In genomic region chr2:110101911-110102774, GRCh38 we compare ENCODE assay signal across 8 cellular contexts. TPM values are rescaled to one million over a fixed set of nuclear protein-coding genes. Genes with fewer than 3 reads are reported as not detected.
DNase-seq lines count a peak whose midpoint lies in the region; ATAC-seq and TF ChIP-seq lines count a peak whose summit lies in the region.

No MANE protein-coding gene starts in this region.

- H3K27me3 ChIP-seq in adrenal gland: no peaks in the 10 kb centered on the region
- H3K27me3 ChIP-seq in skeletal muscle tissue (ENCODE audit: control insufficient read depth in 3 of 3, insufficient read depth in 3 of 3, low read length in 3 of 3): peaks cover 2 to 6% (median 2%) of the 10 kb centered on the region in 3 donors
- H3K27me3 ChIP-seq in CD4-positive, alpha-beta memory T cell (ENCODE audit: insufficient read depth, low read length): no peaks in the 10 kb centered on the region

- peak overlapping the region in 1 of 3 donors; percentile 27 for H3K9ac ChIP-seq in skeletal muscle tissue (ENCODE audit: low read depth in 1 of 3, low read length in 3 of 3)

- H3K27me3 Mint-ChIP-seq in CD4-positive, alpha-beta memory T cell: peaks cover 20 to 34% of the 10 kb centered on the region in 2 donors

- H3K9me3 Mint-ChIP-seq in CD4-positive, alpha-beta memory T cell: peaks cover 0 to 6% (median 0%) of the 10 kb centered on the region in 8 donors

- POLR2A ChIA-PET in CD4-positive, alpha-beta memory T cell (lab: Charles Lee; ENCODE audit: partially characterized antibody): no interaction called here

- 11 to 67% (median 52%) methylated on average over 4 to 9 of the region's 9 CpGs for WGBS in adrenal gland, 4 donors

- H3K27ac ChIP-seq in adrenal gland: peak overlapping the region; percentile 60 to 96 (median 82)
- peak overlapping the region; percentile 83 for H3K27ac ChIP-seq in skeletal muscle tissue (ENCODE audit: low read depth, low read length)
- no peak overlapping the region for H3K27ac ChIP-seq in CD4-positive, alpha-beta memory T cell (ENCODE audit: low read depth, low read length)

- H3K9me3 ChIP-seq in adrenal gland (replicated peaks in 1 of 3): no peaks in the 10 kb centered on the region
- no peaks in the 10 kb centered on the region for H3K9me3 ChIP-seq in skeletal muscle tissue (ENCODE audit: control insufficient read depth in 3 of 3, low read length in 3 of 3)
- H3K9me3 ChIP-seq in CD4-positive, alpha-beta memory T cell (ENCODE audit: control insufficient read depth in 1 of 2, low read length in 2 of 2): no peaks in the 10 kb centered on the region

- no peaks in the 10 kb centered on the region for H3K36me3 Mint-ChIP-seq in CD4-positive, alpha-beta memory T cell

- H3K36me3 ChIP-seq in adrenal gland (replicated peaks in 1 of 2) (no peaks in the 10 kb centered on the region), skeletal muscle tissue (ENCODE audit: control insufficient read depth in 3 of 3, insufficient read depth in 3 of 3, low read length in 3 of 3) (peaks cover 0 to 2% (median 0%) of the 10 kb centered on the region in 3 donors)
- H3K36me3 ChIP-seq in CD4-positive, alpha-beta memory T cell (ENCODE audit: insufficient read depth, low read length): no peaks in the 10 kb centered on the region

- no peak for ATAC-seq in left ventricle myocardium superior
- no peak for ATAC-seq in GM19328 (IDR thresholded peaks at IDR 0.05; ENCODE audit: unreplicated experiment)

- peaks cover 0 to 1% (median under 1%) of the 10 kb centered on the region in 4 donors for H3K4me1 Mint-ChIP-seq in CD4-positive, alpha-beta memory T cell

- DNase-seq in HCEC 1CT (peak; percentile 50), adrenal gland (peak in 2 of 7 donors; percentile 47 to 49), left ventricle myocardium superior (peak; percentile 36), NCI-H2196 (lab: John Stamatoyannopoulos, UW; ENCODE audit: unreplicated experiment) (no peak), medulla oblongata (ENCODE audit: extremely low spot score) (no peak)
- no peak for DNase-seq in CD4-positive, alpha-beta memory T cell

- CTCF ChIA-PET in CD4-positive, alpha-beta memory T cell (lab: Charles Lee; ENCODE audit: partially characterized antibody): no interaction called here

- H3K4me1 ChIP-seq in adrenal gland (replicated peaks in 1 of 2) (peaks cover 6 to 16% of the 10 kb centered on the region in 2 donors), skeletal muscle tissue (ENCODE audit: control insufficient read depth in 3 of 3, insufficient read depth in 3 of 3, low read length in 3 of 3) (peaks cover 17 to 23% (median 23%) of the 10 kb centered on the region in 3 donors)
- H3K4me1 ChIP-seq in CD4-positive, alpha-beta memory T cell (ENCODE audit: insufficient read depth, low read length): no peaks in the 10 kb centered on the region

- intact Hi-C loops in adrenal gland (cut with DNase I): no loop called here
- intact Hi-C loops in left ventricle myocardium superior (cut with micrococcal nuclease): no loop called here
- intact Hi-C loops in CD4-positive, alpha-beta memory T cell (cut with micrococcal nuclease): no loop called here

- H3K4me3 ChIP-seq in adrenal gland (no peak overlapping the region), skeletal muscle tissue (ENCODE audit: low read length in 3 of 3) (peak overlapping the region in 2 of 3 donors; percentile 0 to 3)
- no peak overlapping the region for H3K4me3 ChIP-seq in CD4-positive, alpha-beta memory T cell (ENCODE audit: low read length in 2 of 2)

- no peak for TF ChIP-seq POLR2A in adrenal gland (IDR thresholded peaks at IDR 0.05)

- no peak overlapping the region for H3K4me3 Mint-ChIP-seq in CD4-positive, alpha-beta memory T cell

- TF ChIP-seq CTCF in adrenal gland (IDR thresholded peaks at IDR 0.05): no peak

- no peak overlapping the region for H3K27ac Mint-ChIP-seq in CD4-positive, alpha-beta memory T cell

RNA-seq across cellular contexts. Expression of gene MALL, which starts 13.5 kb away (rescaled TPM):
- 10 to 100 TPM in 1 of 8 donors, 1 to 10 TPM in 7; 1.4 to 10.1 (median 4.8) TPM for total RNA-seq in adrenal gland
- 1 to 10 TPM; 1.4 to 6.6 (median 5.8) TPM for polyA plus RNA-seq in adrenal gland
- total RNA-seq in left ventricle myocardium superior: 12.0 TPM
- 8.9 TPM for total RNA-seq in skeletal muscle tissue
- not detected for total RNA-seq in CD4-positive, alpha-beta memory T cell
- not detected for polyA plus RNA-seq in CD4-positive, alpha-beta memory T cell

Comparison
In these comparisons a context has a peak if more than half of its experiments do, and no peak if none do; other contexts are left out.
1. DNase-seq: peak in HCEC 1CT (single experiment) and left ventricle myocardium superior (single experiment); none in NCI-H2196 (single experiment), CD4-positive, alpha-beta memory T cell (0 of 5) and medulla oblongata (single experiment).
2. H3K4me3 ChIP-seq: peak in skeletal muscle tissue (2 of 3); none in adrenal gland (0 of 4) and CD4-positive, alpha-beta memory T cell (0 of 2).